In the genomic region with DNA sequence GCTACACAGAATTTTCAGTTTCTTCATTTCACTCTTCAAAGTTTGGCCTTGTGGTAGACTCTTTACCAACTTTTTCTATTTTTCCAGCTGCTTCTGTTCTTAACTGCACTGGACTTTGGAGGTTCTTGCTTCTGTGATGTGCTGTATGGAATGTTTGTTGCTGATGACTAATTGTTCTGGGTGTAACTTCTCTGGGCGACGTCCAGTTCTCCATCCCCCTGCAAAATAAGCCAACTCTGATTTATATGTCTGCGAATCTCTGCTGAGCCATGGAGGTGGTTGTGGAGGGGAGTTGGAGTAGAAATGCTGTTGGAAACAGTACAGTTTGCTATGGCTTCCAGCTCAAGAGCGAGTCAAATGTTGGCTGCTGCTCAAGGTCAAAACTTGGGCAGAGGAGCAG, we compare ENCODE assay signal across 10 cellular contexts.
A peak's percentile ranks its signal among the peaks of the same experiment; 100 is the strongest.
DNase-seq lines count a peak whose midpoint lies in the region; ATAC-seq, FAIRE-seq and TF ChIP-seq lines count a peak whose summit lies in the region.
"Had no signal": no experiment of that assay in that cellular context is flagged by ENCODE, and none has a peak within 500 bp of the region (broad histone marks: within the 10 kb centered on the region; RNA-seq: fewer than 3 reads in every experiment).

No MANE protein-coding gene starts in this region.

- POLR2A ChIA-PET in AG04450 (lab: Yijun Ruan, JAX) = no interaction called here

- no peaks in the 10 kb centered on the region for H3K9me3 ChIP-seq in AG04450 (ENCODE audit: control insufficient read depth, insufficient read depth, low read length)
- no peaks in the 10 kb centered on the region for H3K9me3 ChIP-seq in lung (ENCODE audit: control insufficient read depth in 2 of 2, insufficient read depth in 1 of 2, low read length in 1 of 2)
- no peaks in the 10 kb centered on the region for H3K9me3 ChIP-seq in upper lobe of right lung
- H3K9me3 ChIP-seq: BLaER1 treated with 17β-estradiol and CSF1 and Interleukin-3, amounts not matched to agents 10 nM and 100 nM had no signal

- peak; percentile 16 for DNase-seq in AG04450 (ENCODE audit: low read depth, low spot score)
- peak; percentile 11 for DNase-seq in HTR-8/SVneo (ENCODE audit: insufficient read length, low spot score)
- DNase-seq in dedifferentiated amniotic fluid mesenchymal stem cell (ENCODE audit: extremely low spot score) = peak; percentile 78
- no peak for DNase-seq in lung (ENCODE audit: low spot score)
- no peak for DNase-seq in inferior parietal cortex (ENCODE audit: extremely low spot score)
- no peak for DNase-seq in upper lobe of right lung
- DNase-seq in T-helper 1 cell = no peak
- DNase-seq in OCI-M1 (lab: John Stamatoyannopoulos, UW) = no peak
- DNase-seq: NCI-H524 had no signal

- H3K4me1 ChIP-seq in lung (ENCODE audit: control insufficient read depth in 2 of 2, insufficient read depth in 2 of 2, low read length in 2 of 2) = no peaks in the 10 kb centered on the region
- H3K4me1 ChIP-seq in upper lobe of right lung = no peaks in the 10 kb centered on the region

- no peak for FAIRE-seq in HTR-8/SVneo (lab: Jason Lieb, UNC)

- TF ChIP-seq CTCF in AG04450 (IDR thresholded peaks at IDR 0.05; ENCODE audit: low read depth, low read length) (no peak), lung (IDR thresholded peaks at IDR 0.05; ENCODE audit: control extremely low read depth, extremely low read depth) (no peak), upper lobe of right lung (IDR thresholded peaks at IDR 0.05) (no peak)

- 79 to 84% methylated on average over 4 of the region's 4 CpGs for WGBS in lung, 2 donors

- H3K36me3 ChIP-seq in lung (ENCODE audit: control insufficient read depth in 2 of 2, insufficient read depth in 2 of 2, low read length in 2 of 2) (no peaks in the 10 kb centered on the region), upper lobe of right lung (no peaks in the 10 kb centered on the region)
- H3K36me3 ChIP-seq: BLaER1 treated with 17β-estradiol and CSF1 and Interleukin-3, amounts not matched to agents 10 nM and 100 nM had no signal

- H3K27ac ChIP-seq in AG04450 (ENCODE audit: low read depth, low read length) (no peak overlapping the region), lung (ENCODE audit: low read depth in 1 of 2, low read length in 1 of 2) (no peak overlapping the region), upper lobe of right lung (no peak overlapping the region)
- H3K27ac ChIP-seq: BLaER1 treated with 17β-estradiol and CSF1 and Interleukin-3, amounts not matched to agents 10 nM and 100 nM had no signal

- CTCF ChIA-PET in AG04450 (lab: Charles Lee) = interaction anchor here (1.2 kb wide), 1 partner anchor 179 kb away, joined by 3 read pairs; no protein-coding TSS in a partner anchor

- ATAC-seq in lung (ENCODE audit: insufficient read depth, low FRiP score) (peak; percentile 66), upper lobe of right lung (no peak)

- intact Hi-C loops in upper lobe of right lung (cut with DNase I) = no loop called here

- H3K27me3 ChIP-seq in AG04450 (ENCODE audit: control insufficient read depth, insufficient read depth, low read length) = no peaks in the 10 kb centered on the region
- H3K27me3 ChIP-seq in lung (ENCODE audit: control insufficient read depth, insufficient read depth) = no peaks in the 10 kb centered on the region
- H3K27me3 ChIP-seq in upper lobe of right lung = no peaks in the 10 kb centered on the region
- H3K27me3 ChIP-seq: BLaER1 treated with 17β-estradiol and CSF1 and Interleukin-3, amounts not matched to agents 10 nM and 100 nM had no signal

- H3K4me3 ChIP-seq in AG04450 (ENCODE audit: low read depth, low read length) (no peak overlapping the region), lung (no peak overlapping the region), upper lobe of right lung (no peak overlapping the region)
- H3K4me3 ChIP-seq: BLaER1 treated with 17β-estradiol and CSF1 and Interleukin-3, amounts not matched to agents 10 nM and 100 nM had no signal

Comparison
In these comparisons a context has a peak if more than half of its experiments do, and no peak if none do; other contexts are left out.
1. DNase-seq: peak in AG04450 (single experiment), HTR-8/SVneo (single experiment) and dedifferentiated amniotic fluid mesenchymal stem cell (single experiment); none in lung (single experiment), inferior parietal cortex (single experiment), upper lobe of right lung (single experiment), T-helper 1 cell (0 of 5) and OCI-M1 (single experiment).